Comparison of ENCODE assay signal across 13 cellular contexts in genomic region chrX:1173435-1173834, GRCh38. TPM values are rescaled to one million over a fixed set of nuclear protein-coding genes. Genes with fewer than 3 reads are reported as not detected.
DNase-seq lines count a peak whose midpoint lies in the region; ATAC-seq and TF ChIP-seq lines count a peak whose summit lies in the region.
"Not testable (repeated sequence)": the region's sequence is repeated elsewhere in the genome, so short reads cannot be mapped to it uniquely, and the experiment has no call there.
"Had no signal": no experiment of that assay in that cellular context is flagged by ENCODE, and none has a peak within 500 bp of the region (broad histone marks: within the 10 kb centered on the region; RNA-seq: fewer than 3 reads in every experiment).

No MANE protein-coding gene starts in this region.

- not testable (repeated sequence) for H3K27me3 Mint-ChIP-seq in T-helper 2 cell treated with Interferon-gamma antibody and Interleukin-4, amounts not matched to agents 5 μg/mL and 100 μg/mL, for 36 hours (ENCODE audit: low read depth); activated CD4-positive, alpha-beta memory T cell treated with anti-CD3 and anti-CD28 coated beads for 36 hours; activated CD8-positive, alpha-beta memory T cell treated with anti-CD3 and anti-CD28 coated beads, Interleukin-2, amount 10 ng/mL, durations not matched to agents 7 days and 5 days
- peaks cover 17% of the 10 kb centered on the region for H3K27me3 Mint-ChIP-seq in endodermal cell (ENCODE audit: insufficient read depth)
- peaks cover 34% of the 10 kb centered on the region for H3K27me3 Mint-ChIP-seq in nephron progenitor cell (ENCODE audit: low read depth, poor library complexity)

- H3K9me3 ChIP-seq in endodermal cell (ENCODE audit: control insufficient read depth, low read length); spleen: not testable (repeated sequence)

- H3K36me3 Mint-ChIP-seq in T-helper 2 cell treated with Interferon-gamma antibody and Interleukin-4, amounts not matched to agents 5 μg/mL and 100 μg/mL, for 36 hours (ENCODE audit: low read depth); activated CD4-positive, alpha-beta memory T cell treated with anti-CD3 and anti-CD28 coated beads for 36 hours; activated CD8-positive, alpha-beta memory T cell treated with anti-CD3 and anti-CD28 coated beads, Interleukin-2, amount 10 ng/mL, durations not matched to agents 7 days and 5 days; endodermal cell (ENCODE audit: low read depth); nephron progenitor cell (ENCODE audit: low read depth): not testable (repeated sequence)

- H3K27ac ChIP-seq in endodermal cell (ENCODE audit: low read depth, low read length); spleen: not testable (repeated sequence)

- POLR2A ChIA-PET in activated CD4-positive, alpha-beta memory T cell treated with anti-CD3 and anti-CD28 coated beads for 36 hours (lab: Charles Lee): not testable (repeated sequence)

- peak; percentile 2 for DNase-seq in T-helper 2 cell treated with Interferon-gamma antibody and Interleukin-4, amounts not matched to agents 5 μg/mL and 100 μg/mL, for 36 hours (ENCODE audit: low spot score)
- peak; percentile 5 for DNase-seq in activated CD4-positive, alpha-beta memory T cell treated with anti-CD3 and anti-CD28 coated beads for 36 hours
- DNase-seq in activated CD8-positive, alpha-beta memory T cell treated with anti-CD3 and anti-CD28 coated beads, Interleukin-2, amount 10 ng/mL, durations not matched to agents 7 days and 5 days: peak; percentile 8
- DNase-seq in endodermal cell (peak; percentile 17), posterior vena cava (ENCODE audit: low spot score) (peak; percentile 17), spleen (peak; percentile 43)
- not testable (repeated sequence) for DNase-seq in nephron progenitor cell

- H3K36me3 ChIP-seq in endodermal cell (ENCODE audit: control insufficient read depth, insufficient read depth, low read length); spleen: not testable (repeated sequence)

- not testable (repeated sequence) for H3K27me3 ChIP-seq in endodermal cell (ENCODE audit: control insufficient read depth, insufficient read depth, low read length, poor library complexity, severe bottlenecking); spleen (replicated peaks in 1 of 7)

- intact Hi-C loops in activated CD4-positive, alpha-beta memory T cell treated with anti-CD3 and anti-CD28 coated beads for 36 hours (cut with micrococcal nuclease); posterior vena cava (cut with DNase I); spleen (cut with DNase I; ENCODE audit: low total_unique reads): not testable (repeated sequence)

- H3K4me1 ChIP-seq in endodermal cell (ENCODE audit: control insufficient read depth, insufficient read depth, low read length); spleen: not testable (repeated sequence)

- H3K4me3 ChIP-seq in endodermal cell (ENCODE audit: low read length); spleen: not testable (repeated sequence)

- not testable (repeated sequence) for H3K9ac ChIP-seq in endodermal cell (ENCODE audit: extremely low read depth, low read length, poor library complexity, severe bottlenecking)

- ATAC-seq in activated CD8-positive, alpha-beta memory T cell treated with anti-CD3 and anti-CD28 coated beads, Interleukin-2, amount 10 ng/mL, durations not matched to agents 7 days and 5 days: not testable (repeated sequence)

- not testable (repeated sequence) for H3K4me1 Mint-ChIP-seq in T-helper 2 cell treated with Interferon-gamma antibody and Interleukin-4, amounts not matched to agents 5 μg/mL and 100 μg/mL, for 36 hours (ENCODE audit: low read depth); activated CD4-positive, alpha-beta memory T cell treated with anti-CD3 and anti-CD28 coated beads for 36 hours (ENCODE audit: low read depth); activated CD8-positive, alpha-beta memory T cell treated with anti-CD3 and anti-CD28 coated beads, Interleukin-2, amount 10 ng/mL, durations not matched to agents 7 days and 5 days
- H3K4me1 Mint-ChIP-seq in endodermal cell (peaks cover 31% of the 10 kb centered on the region), nephron progenitor cell (peaks cover 25% of the 10 kb centered on the region)

- H3K27ac Mint-ChIP-seq in T-helper 2 cell treated with Interferon-gamma antibody and Interleukin-4, amounts not matched to agents 5 μg/mL and 100 μg/mL, for 36 hours; activated CD4-positive, alpha-beta memory T cell treated with anti-CD3 and anti-CD28 coated beads for 36 hours; activated CD8-positive, alpha-beta memory T cell treated with anti-CD3 and anti-CD28 coated beads, Interleukin-2, amount 10 ng/mL, durations not matched to agents 7 days and 5 days; endodermal cell: not testable (repeated sequence)
- peak overlapping the region; percentile 62 for H3K27ac Mint-ChIP-seq in nephron progenitor cell

- not testable (repeated sequence) for TF ChIP-seq POLR2A in spleen (IDR thresholded peaks at IDR 0.05)

- H3K9me3 Mint-ChIP-seq in T-helper 2 cell treated with Interferon-gamma antibody and Interleukin-4, amounts not matched to agents 5 μg/mL and 100 μg/mL, for 36 hours; activated CD4-positive, alpha-beta memory T cell treated with anti-CD3 and anti-CD28 coated beads for 36 hours; activated CD8-positive, alpha-beta memory T cell treated with anti-CD3 and anti-CD28 coated beads, Interleukin-2, amount 10 ng/mL, durations not matched to agents 7 days and 5 days (ENCODE audit: low read depth); endodermal cell; nephron progenitor cell: not testable (repeated sequence)

- not testable (repeated sequence) for H3K4me3 Mint-ChIP-seq in T-helper 2 cell treated with Interferon-gamma antibody and Interleukin-4, amounts not matched to agents 5 μg/mL and 100 μg/mL, for 36 hours; activated CD4-positive, alpha-beta memory T cell treated with anti-CD3 and anti-CD28 coated beads for 36 hours; activated CD8-positive, alpha-beta memory T cell treated with anti-CD3 and anti-CD28 coated beads, Interleukin-2, amount 10 ng/mL, durations not matched to agents 7 days and 5 days; endodermal cell; nephron progenitor cell

- 80 to 82% methylated on average over 17 to 18 of the region's 22 CpGs for WGBS in endodermal cell (ENCODE audit: insufficient coverage in 1 of 2, insufficient read length in 1 of 2), 2 experiments
- WGBS in spleen, 5 donors: 73 to 80% (median 77%) methylated on average over 18 to 22 of the region's 22 CpGs

- TF ChIP-seq CTCF in endodermal cell (conservative IDR thresholded peaks at IDR 0.05); nephron progenitor cell (IDR thresholded peaks at IDR 0.05); spleen (IDR thresholded peaks at IDR 0.05 in 8 of 11, conservative IDR thresholded peaks at IDR 0.05 in 3 of 11): not testable (repeated sequence)

- CTCF ChIA-PET in activated CD4-positive, alpha-beta memory T cell treated with anti-CD3 and anti-CD28 coated beads for 36 hours (lab: Charles Lee); activated CD8-positive, alpha-beta memory T cell treated with anti-CD3 and anti-CD28 coated beads, Interleukin-2, amount 10 ng/mL, durations not matched to agents 7 days and 5 days (lab: Charles Lee): not testable (repeated sequence)

RNA-seq across cellular contexts. Expression of gene CRLF2, which starts 39.0 kb away (rescaled TPM):
- 1 to 10 TPM in 1 of 2 experiments, under 1 TPM in 1; 0.44 to 1.3 TPM for total RNA-seq in activated CD4-positive, alpha-beta memory T cell treated with anti-CD3 and anti-CD28 coated beads for 36 hours
- total RNA-seq in activated CD8-positive, alpha-beta memory T cell treated with anti-CD3 and anti-CD28 coated beads, Interleukin-2, amount 10 ng/mL, durations not matched to agents 7 days and 5 days: 1 to 10 TPM in 1 of 2 experiments, under 1 TPM in 1; 0.96 to 1.3 TPM
- total RNA-seq in endodermal cell (not detected), posterior vena cava (1 to 10 TPM in 1 of 2 donors, under 1 TPM in 1; 0.33 to 1.1 TPM), spleen (under 1 TPM in 4 of 7 donors, not detected in 3; 0.26 to 0.98 (median 0.37) TPM)
- polyA plus RNA-seq in endodermal cell (2013, experiment 1 of 2): not detected
- not detected for polyA plus RNA-seq in endodermal cell (2013, experiment 2 of 2)
- polyA plus RNA-seq in spleen: 1 to 10 TPM in 1 of 3 donors, under 1 TPM in 1, not detected in 1; 0.55 to 1.8 TPM
- total RNA-seq: A172, A673, G401, H7 had no signal
- polyA plus RNA-seq: BJ; CD4-positive, alpha-beta memory T cell had no signal
